Comparison of ENCODE assay signal across 8 cellular contexts in the genomic region with DNA sequence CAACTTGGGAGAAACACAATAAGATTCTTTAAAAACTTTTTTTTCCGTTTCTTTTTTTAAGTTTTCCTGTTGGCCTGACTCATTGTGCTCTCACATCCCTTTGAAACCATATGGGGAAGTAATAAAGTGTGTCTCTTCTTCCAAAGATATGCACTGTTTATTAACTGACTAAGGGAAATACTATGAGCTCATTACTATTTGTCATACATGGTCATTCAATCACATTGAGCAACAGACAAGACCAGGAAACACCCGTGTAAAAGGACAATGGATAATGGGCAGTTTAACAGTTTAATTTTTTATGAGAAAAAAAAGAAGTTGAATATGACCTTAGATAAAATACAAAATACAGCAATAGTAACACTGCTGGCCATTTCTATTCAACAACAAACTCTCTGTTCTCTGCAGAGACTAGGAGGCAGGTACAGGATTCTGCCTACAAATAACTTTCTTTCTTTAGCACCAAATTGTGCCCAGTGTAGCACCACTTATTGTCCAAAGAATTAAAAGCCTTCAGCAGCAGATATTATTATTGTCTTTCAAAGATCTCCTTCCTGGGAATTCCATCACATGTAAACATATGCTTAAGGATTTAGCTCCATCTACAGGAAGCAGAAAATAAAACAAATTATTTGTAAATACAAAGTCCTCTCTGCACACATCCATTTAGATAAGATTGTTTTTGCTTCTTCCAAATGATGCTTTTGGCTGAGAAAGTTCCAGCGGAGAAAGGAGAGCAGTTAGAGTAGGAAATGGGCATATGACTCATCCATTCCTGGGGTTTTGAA. TPM values are rescaled to one million over a fixed set of nuclear protein-coding genes. Genes with fewer than 3 reads are reported as not detected.
DNase-seq lines count a peak whose midpoint lies in the region; ATAC-seq lines count a peak whose summit lies in the region.

No MANE protein-coding gene starts in this region.

- ATAC-seq in GM18520 (IDR thresholded peaks at IDR 0.05; ENCODE audit: unreplicated experiment) (no peak), GM21619 (IDR thresholded peaks at IDR 0.05; ENCODE audit: unreplicated experiment) (no peak), HG03095 (IDR thresholded peaks at IDR 0.05; ENCODE audit: unreplicated experiment) (no peak)

- peak; percentile 78 for DNase-seq in Daoy (ENCODE audit: low read depth)
- DNase-seq in NCI-H446 treated with DMSO at 0.1 percent for 48 hours (lab: John Stamatoyannopoulos, UW) = peak; percentile 22
- peak; percentile 98 to 99 for DNase-seq in dermis microvascular lymphatic vessel endothelial cell (ENCODE audit: low read depth in 2 of 2)
- peak; percentile 76 for DNase-seq in myocyte (ENCODE audit: low read depth)
- DNase-seq in NCI-H524 (lab: John Stamatoyannopoulos, UW) = no peak

RNA-seq across cellular contexts. Expression of gene AKR1E2, which starts 55.0 kb away (rescaled TPM):
- total RNA-seq in Daoy (2014; rRNA removed; shearing (Covaris generic)) = not detected in 2 replicates
- total RNA-seq in dermis microvascular lymphatic vessel endothelial cell (8.6 and 16.6 TPM in 2 replicates), myocyte (not detected in 2 replicates)
- not detected for polyA plus RNA-seq in myocyte (2012)

Comparison
In these comparisons a context has a peak if more than half of its experiments do, and no peak if none do; other contexts are left out.
1. DNase-seq: peak in Daoy (single experiment), NCI-H446 treated with DMSO at 0.1 percent for 48 hours (single experiment), dermis microvascular lymphatic vessel endothelial cell (2 of 2) and myocyte (single experiment); none in NCI-H524 (0 of 2).